17 cellular contexts compared by ENCODE assay signal in genomic region chr2:46506131-46506706, GRCh38. TPM values are rescaled to one million over a fixed set of nuclear protein-coding genes. Genes with fewer than 3 reads are reported as not detected.
"Had no signal": no experiment of that assay in that cellular context is flagged by ENCODE, and none has a peak within 500 bp of the region (broad histone marks: within the 10 kb centered on the region; RNA-seq: fewer than 3 reads in every experiment).

No MANE protein-coding gene starts in this region.

- H3K27me3 Mint-ChIP-seq: activated CD4-positive, alpha-beta T cell treated with anti-CD3 and anti-CD28 coated beads, Interleukin-2, amount 10 ng/mL, durations not matched to agents 7 days and 5 days; activated T-cell treated with anti-CD3 and anti-CD28 coated beads, Interleukin-2, amount 50 U/mL, for 24 hours had no signal

- H3K9me3 Mint-ChIP-seq: activated CD4-positive, alpha-beta T cell treated with anti-CD3 and anti-CD28 coated beads, Interleukin-2, amount 10 ng/mL, durations not matched to agents 7 days and 5 days; activated T-cell treated with anti-CD3 and anti-CD28 coated beads, Interleukin-2, amount 50 U/mL, for 24 hours; T-helper 1 cell treated with Interleukin-12 subunit alpha and Interleukin-12 subunit beta and Interleukin-4 antibody, amounts not matched to agents 30 μg/mL and 1 μg/mL, for 36 hours had no signal

- H3K27ac Mint-ChIP-seq: activated CD4-positive, alpha-beta T cell treated with anti-CD3 and anti-CD28 coated beads, Interleukin-2, amount 10 ng/mL, durations not matched to agents 7 days and 5 days; activated naive CD8-positive, alpha-beta T cell; activated T-cell treated with anti-CD3 and anti-CD28 coated beads, Interleukin-2, amount 50 U/mL, for 24 hours; T-helper 1 cell treated with Interleukin-12 subunit alpha and Interleukin-12 subunit beta and Interleukin-4 antibody, amounts not matched to agents 30 μg/mL and 1 μg/mL, for 36 hours had no signal

- H3K4me3 ChIP-seq: esophagus muscularis mucosa, left lung, skin epidermis, stomach, thoracic aorta had no signal

- H3K4me3 Mint-ChIP-seq: activated CD4-positive, alpha-beta T cell treated with anti-CD3 and anti-CD28 coated beads, Interleukin-2, amount 10 ng/mL, durations not matched to agents 7 days and 5 days; activated naive CD8-positive, alpha-beta T cell; activated T-cell treated with anti-CD3 and anti-CD28 coated beads, Interleukin-2, amount 50 U/mL, for 24 hours; T-helper 1 cell treated with Interleukin-12 subunit alpha and Interleukin-12 subunit beta and Interleukin-4 antibody, amounts not matched to agents 30 μg/mL and 1 μg/mL, for 36 hours had no signal

- DNase-seq: activated CD4-positive, alpha-beta T cell treated with anti-CD3 and anti-CD28 coated beads, Interleukin-2, amount 10 ng/mL, durations not matched to agents 7 days and 5 days; activated CD4-positive, CD25-positive, alpha-beta regulatory T cell; activated effector memory CD4-positive, alpha-beta T cell treated with anti-CD3 and anti-CD28 coated beads, Interleukin-2, amount 50 U/mL, for 16 hours; activated T-cell treated with anti-CD3 and anti-CD28 coated beads, Interleukin-2, amount 50 U/mL, for 24 hours; amygdala; brain microvascular endothelial cell; dermis blood vessel endothelial cell; left lung; retina; stomach had no signal

- ATAC-seq: left lung had no signal

RNA-seq across cellular contexts. Expression of gene TMEM247, which starts 26.9 kb away (rescaled TPM):
- total RNA-seq: activated CD4-positive, alpha-beta T cell treated with anti-CD3 and anti-CD28 coated beads, Interleukin-2, amount 10 ng/mL, durations not matched to agents 7 days and 5 days; dermis blood vessel endothelial cell; esophagus muscularis mucosa; fibroblast of villous mesenchyme; left lung; stomach; thoracic aorta; urinary bladder had no signal
